In genomic region chr3:42501681-42502428, GRCh38 we compare ENCODE assay signal across 8 cellular contexts. TPM values are rescaled to one million over a fixed set of nuclear protein-coding genes. Genes with fewer than 3 reads are reported as not detected.
A peak's percentile ranks its signal among the peaks of the same experiment; 100 is the strongest.
DNase-seq lines count a peak whose midpoint lies in the region; ATAC-seq and TF ChIP-seq lines count a peak whose summit lies in the region.

No MANE protein-coding gene starts in this region.

- CTCF ChIA-PET in CD4-positive, alpha-beta T cell (lab: Charles Lee), result interaction anchor here (0.6 to 2.1 kb wide), 15 partner anchors 8 to 140 kb away, joined by 3 to 31 read pairs (median 5); partner anchors contain the start of gene NKTR
- CTCF ChIA-PET in activated CD4-positive, alpha-beta memory T cell treated with anti-CD3 and anti-CD28 coated beads, Interleukin-2, amount 10 ng/mL, durations not matched to agents 7 days and 5 days (lab: Charles Lee), result interaction anchor here (0.7 to 2.8 kb wide), 23 partner anchors 10 to 380 kb away, joined by 3 to 75 read pairs (median 5); partner anchors contain the start of gene SEC22C

- no peaks in the 10 kb centered on the region for H3K9me3 Mint-ChIP-seq in CD4-positive, alpha-beta T cell
- H3K9me3 Mint-ChIP-seq in activated CD4-positive, alpha-beta memory T cell treated with anti-CD3 and anti-CD28 coated beads, Interleukin-2, amount 10 ng/mL, durations not matched to agents 7 days and 5 days, result no peaks in the 10 kb centered on the region
- H3K9me3 Mint-ChIP-seq in effector memory CD8-positive, alpha-beta T cell, result no peaks in the 10 kb centered on the region
- no peaks in the 10 kb centered on the region for H3K9me3 Mint-ChIP-seq in mesothelial cell of epicardium

- ATAC-seq in CD4-positive, alpha-beta T cell (ENCODE audit: poor library complexity), result peak; percentile 36
- ATAC-seq in GM21390 (IDR thresholded peaks at IDR 0.05; ENCODE audit: unreplicated experiment), result peak; percentile 12
- ATAC-seq in effector memory CD8-positive, alpha-beta T cell (replicated peaks), result peak; percentile 52
- ATAC-seq in GM18502 (IDR thresholded peaks at IDR 0.05; ENCODE audit: poor library complexity, unreplicated experiment), result no peak

- POLR2A ChIA-PET in CD4-positive, alpha-beta T cell (lab: Charles Lee), result interaction anchor here (0.7 to 2.6 kb wide), 25 partner anchors 11 to 540 kb away, joined by 3 to 30 read pairs (median 7); partner anchors contain the start of genes NKTR, SEC22C, SS18L2 and ULK4
- POLR2A ChIA-PET in activated CD4-positive, alpha-beta memory T cell treated with anti-CD3 and anti-CD28 coated beads, Interleukin-2, amount 10 ng/mL, durations not matched to agents 7 days and 5 days (lab: Charles Lee), result interaction anchor here (0.8 to 2.3 kb wide), 15 partner anchors 10 to 99 kb away, joined by 3 to 15 read pairs (median 5); partner anchors contain the start of genes NKTR and SEC22C

- H3K4me3 Mint-ChIP-seq in CD4-positive, alpha-beta T cell, result peak overlapping the region; percentile 91
- H3K4me3 Mint-ChIP-seq in activated CD4-positive, alpha-beta memory T cell treated with anti-CD3 and anti-CD28 coated beads, Interleukin-2, amount 10 ng/mL, durations not matched to agents 7 days and 5 days, result peak overlapping the region; percentile 86
- H3K4me3 Mint-ChIP-seq in effector memory CD8-positive, alpha-beta T cell, result peak overlapping the region; percentile 86 to 92
- peak overlapping the region; percentile 73 for H3K4me3 Mint-ChIP-seq in mesothelial cell of epicardium

- H3K27ac ChIP-seq in CD4-positive, alpha-beta T cell (ENCODE audit: low read depth, low read length), result peak overlapping the region; percentile 59

- peaks cover 10% of the 10 kb centered on the region for H3K27me3 ChIP-seq in CD4-positive, alpha-beta T cell (ENCODE audit: control insufficient read depth, insufficient read depth, low read length)

- H3K27me3 Mint-ChIP-seq in CD4-positive, alpha-beta T cell, result peaks cover 22% of the 10 kb centered on the region
- H3K27me3 Mint-ChIP-seq in activated CD4-positive, alpha-beta memory T cell treated with anti-CD3 and anti-CD28 coated beads, Interleukin-2, amount 10 ng/mL, durations not matched to agents 7 days and 5 days, result peaks cover 40% of the 10 kb centered on the region
- H3K27me3 Mint-ChIP-seq in effector memory CD8-positive, alpha-beta T cell, result peaks cover 45 to 61% of the 10 kb centered on the region in 2 donors
- peaks cover 61% of the 10 kb centered on the region for H3K27me3 Mint-ChIP-seq in mesothelial cell of epicardium (ENCODE audit: low read depth)

- peak; percentile 47 to 73 (median 58) for DNase-seq in CD4-positive, alpha-beta T cell
- peak; percentile 1 for DNase-seq in NCI-H1092 (lab: John Stamatoyannopoulos, UW)
- peak; percentile 70 for DNase-seq in activated CD4-positive, alpha-beta memory T cell treated with anti-CD3 and anti-CD28 coated beads, Interleukin-2, amount 10 ng/mL, durations not matched to agents 7 days and 5 days
- DNase-seq in effector memory CD8-positive, alpha-beta T cell, result peak; percentile 28 to 52 (median 44)
- peak in 1 of 2 experiments; percentile 51 for DNase-seq in mesothelial cell of epicardium (ENCODE audit: low spot score in 2 of 2, unreplicated experiment in 2 of 2)
- peak; percentile 24 to 33 for DNase-seq in stimulated activated CD8-positive, alpha-beta memory T cell treated with anti-CD3 and anti-CD28 coated beads, Interleukin-4, amount 100 ng/mL, for 1 hour (ENCODE audit: low read depth in 2 of 2, low spot score in 1 of 2)

- TF ChIP-seq CTCF in CD4-positive, alpha-beta T cell (IDR thresholded peaks at IDR 0.05), result peak; percentile 93
- no peak for TF ChIP-seq CTCF in mesothelial cell of epicardium (IDR thresholded peaks at IDR 0.05; ENCODE audit: unreplicated experiment)

- intact Hi-C loops in CD4-positive, alpha-beta T cell (cut with DNase I, micrococcal nuclease), result loop anchor here (1.0 to 10.0 kb wide), 6 partner anchors 38 to 1123 kb away; partner anchors contain the start of gene ANO10 (in 1 of the 2)

- H3K9me3 ChIP-seq in CD4-positive, alpha-beta T cell (ENCODE audit: control insufficient read depth, low read length), result no peaks in the 10 kb centered on the region

- H3K27ac Mint-ChIP-seq in CD4-positive, alpha-beta T cell, result peak overlapping the region; percentile 87
- no peak overlapping the region for H3K27ac Mint-ChIP-seq in activated CD4-positive, alpha-beta memory T cell treated with anti-CD3 and anti-CD28 coated beads, Interleukin-2, amount 10 ng/mL, durations not matched to agents 7 days and 5 days
- peak overlapping the region in 1 of 2 donors; percentile 53 for H3K27ac Mint-ChIP-seq in effector memory CD8-positive, alpha-beta T cell
- peak overlapping the region; percentile 60 for H3K27ac Mint-ChIP-seq in mesothelial cell of epicardium

- H3K4me1 Mint-ChIP-seq in CD4-positive, alpha-beta T cell (ENCODE audit: low read depth), result peaks cover 48% of the 10 kb centered on the region
- H3K4me1 Mint-ChIP-seq in activated CD4-positive, alpha-beta memory T cell treated with anti-CD3 and anti-CD28 coated beads, Interleukin-2, amount 10 ng/mL, durations not matched to agents 7 days and 5 days, result peaks cover 39% of the 10 kb centered on the region
- peaks cover 6 to 22% of the 10 kb centered on the region in 2 donors for H3K4me1 Mint-ChIP-seq in effector memory CD8-positive, alpha-beta T cell (ENCODE audit: low read depth in 2 of 2)
- peaks cover 27% of the 10 kb centered on the region for H3K4me1 Mint-ChIP-seq in mesothelial cell of epicardium

- H3K36me3 Mint-ChIP-seq in CD4-positive, alpha-beta T cell (ENCODE audit: low read depth), result peaks cover 5% of the 10 kb centered on the region
- H3K36me3 Mint-ChIP-seq in activated CD4-positive, alpha-beta memory T cell treated with anti-CD3 and anti-CD28 coated beads, Interleukin-2, amount 10 ng/mL, durations not matched to agents 7 days and 5 days (ENCODE audit: low read depth), result no peaks in the 10 kb centered on the region
- H3K36me3 Mint-ChIP-seq in effector memory CD8-positive, alpha-beta T cell (ENCODE audit: insufficient read depth), result peaks cover 4% of the 10 kb centered on the region
- H3K36me3 Mint-ChIP-seq in mesothelial cell of epicardium, result no peaks in the 10 kb centered on the region

RNA-seq across cellular contexts. Expression of gene VIPR1, which starts 0.6 kb away (rescaled TPM):
- total RNA-seq in CD4-positive, alpha-beta T cell, result 10 to 100 TPM; 66.8 to 67.6 TPM
- 1 to 10 TPM; 7.5 to 9.6 TPM for total RNA-seq in activated CD4-positive, alpha-beta memory T cell treated with anti-CD3 and anti-CD28 coated beads, Interleukin-2, amount 10 ng/mL, durations not matched to agents 7 days and 5 days
- 2.1 to 2.8 TPM (median 2.3 TPM) in 3 replicates for total RNA-seq in mesothelial cell of epicardium

Comparison
In these comparisons a context has a peak if more than half of its experiments do, and no peak if none do; other contexts are left out.
1. RNA of gene VIPR1, which starts 0.6 kb away (total RNA-seq): 66.8 to 67.6 TPM in CD4-positive, alpha-beta T cell; 7.5 to 9.6 TPM in activated CD4-positive, alpha-beta memory T cell treated with anti-CD3 and anti-CD28 coated beads, Interleukin-2, amount 10 ng/mL, durations not matched to agents 7 days and 5 days and 2.1 to 2.8 TPM in mesothelial cell of epicardium; every median in the first group is over 4 times any median in the second.
2. Peak in every context shown above with its lines, with median percentiles within 50 percentile points of each other: H3K4me3 Mint-ChIP-seq.